In genomic region chr12:41959271-41959670, GRCh38 we compare ENCODE assay signal across 11 cellular contexts.
"Had no signal": no experiment of that assay in that cellular context is flagged by ENCODE, and none has a peak within 500 bp of the region (broad histone marks: within the 10 kb centered on the region; RNA-seq: fewer than 3 reads in every experiment).

No MANE protein-coding gene starts in this region.

- H3K4me2 ChIP-seq: GM23338 had no signal

- H3K9me3 ChIP-seq: HAP-1 had no signal

- FAIRE-seq: H1, H54 had no signal

- H3K9ac ChIP-seq: GM23248 had no signal

- H3K27ac ChIP-seq: GM23248 had no signal

- H3K4me3 ChIP-seq: GM23248, GM23338, HAP-1 had no signal

- ATAC-seq: GM23338, HCT116 had no signal

- H3K36me3 ChIP-seq: HAP-1 had no signal

- H2AFZ ChIP-seq: GM23248, GM23338 had no signal

- DNase-seq: GM23248, GOT3, H7, H9, HCEC 1CT, HFFc6 had no signal
